9 cellular contexts compared by ENCODE assay signal in the genomic region with DNA sequence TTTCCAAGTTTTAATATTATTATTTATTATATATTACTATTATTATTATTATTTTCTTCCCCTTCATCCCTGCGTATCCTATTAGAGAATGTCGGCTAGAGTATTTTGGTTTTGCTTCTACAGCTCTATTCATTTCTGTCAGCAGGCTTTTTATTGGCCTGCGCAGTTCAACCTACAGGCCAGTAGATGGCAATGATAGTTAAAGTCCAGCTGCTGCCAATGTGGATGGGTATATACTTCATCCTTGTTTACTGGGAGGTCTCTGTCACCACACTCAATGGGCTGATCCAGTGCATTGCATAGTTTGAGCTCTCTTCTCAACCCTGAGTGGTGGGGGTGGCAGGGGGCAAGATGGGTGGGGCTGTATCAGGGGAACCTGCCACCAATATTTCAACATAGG.
DNase-seq lines count a peak whose midpoint lies in the region; ATAC-seq, FAIRE-seq and TF ChIP-seq lines count a peak whose summit lies in the region.
"Had no signal": no experiment of that assay in that cellular context is flagged by ENCODE, and none has a peak within 500 bp of the region (broad histone marks: within the 10 kb centered on the region; RNA-seq: fewer than 3 reads in every experiment).

No MANE protein-coding gene starts in this region.

- H3K4me1 Mint-ChIP-seq in GM23338 = no peaks in the 10 kb centered on the region
- H3K4me1 Mint-ChIP-seq in type B pancreatic cell (ENCODE audit: unreplicated experiment) = no peaks in the 10 kb centered on the region
- H3K4me1 Mint-ChIP-seq in activated CD8-positive, alpha-beta memory T cell treated with anti-CD3 and anti-CD28 coated beads, Interleukin-2, amount 10 ng/mL, durations not matched to agents 7 days and 5 days = no peaks in the 10 kb centered on the region

- CTCF ChIA-PET in H1 (lab: Charles Lee; ENCODE audit: partially characterized antibody) = interaction anchor here (0.7 to 1.5 kb wide), 11 partner anchors 12 to 594 kb away, joined by 3 to 5 read pairs (median 3); no protein-coding TSS in a partner anchor
- CTCF ChIA-PET in activated CD8-positive, alpha-beta memory T cell treated with anti-CD3 and anti-CD28 coated beads, Interleukin-2, amount 10 ng/mL, durations not matched to agents 7 days and 5 days (lab: Charles Lee) = no interaction called here

- peaks cover 12 to 19% of the 10 kb centered on the region in 2 experiments; a peak in 3 of 4 replicates for H3K9me3 ChIP-seq in H1 (ENCODE audit: insufficient read depth in 2 of 2, low read depth in 1 of 2, low read length in 1 of 2)

- no peak overlapping the region for H3K18ac ChIP-seq in H1 (ENCODE audit: extremely low read depth, low read length)

- POLR2A ChIA-PET in H1 (lab: Charles Lee; ENCODE audit: partially characterized antibody) = no interaction called here

- H3K9me2 ChIP-seq in GM23338 (ENCODE audit: insufficient read depth) = no peaks in the 10 kb centered on the region

- H3K79me1 ChIP-seq in H1 (ENCODE audit: low read depth, low read length) = no peaks in the 10 kb centered on the region

- no peak for TF ChIP-seq EP300 in H1 (IDR thresholded peaks at IDR 0.05; ENCODE audit: borderline replicate concordance in 1 of 2, low read depth in 2 of 2, low read length in 2 of 2)

- H3K4me2 ChIP-seq in GM23338 = no peak overlapping the region
- no peak overlapping the region for H3K4me2 ChIP-seq in H1 (ENCODE audit: insufficient read depth in 1 of 2, low read depth in 2 of 2, low read length in 2 of 2)

- H2BK5ac ChIP-seq in H1 (ENCODE audit: low read depth, low read length) = no peak overlapping the region

- no peak overlapping the region for H3K27ac Mint-ChIP-seq in GM23338
- no peak overlapping the region for H3K27ac Mint-ChIP-seq in type B pancreatic cell
- no peak overlapping the region for H3K27ac Mint-ChIP-seq in activated CD8-positive, alpha-beta memory T cell treated with anti-CD3 and anti-CD28 coated beads, Interleukin-2, amount 10 ng/mL, durations not matched to agents 7 days and 5 days

- H3K14ac ChIP-seq in H1 (ENCODE audit: insufficient read length) = no peak overlapping the region

- H3K4me3 Mint-ChIP-seq in GM23338 (no peak overlapping the region), type B pancreatic cell (no peak overlapping the region)
- H3K4me3 Mint-ChIP-seq in activated CD8-positive, alpha-beta memory T cell treated with anti-CD3 and anti-CD28 coated beads, Interleukin-2, amount 10 ng/mL, durations not matched to agents 7 days and 5 days = no peak overlapping the region

- H4K91ac ChIP-seq in H1 (replicated peaks; ENCODE audit: insufficient read length, low read length) = no peak overlapping the region

- H4K8ac ChIP-seq in H1 (ENCODE audit: extremely low read depth, insufficient read depth, low read length) = no peak overlapping the region

- TF ChIP-seq RAD21 in H1 (IDR thresholded peaks at IDR 0.05 in 1 of 2, conservative IDR thresholded peaks at IDR 0.05 in 1 of 2; ENCODE audit: low read depth in 2 of 2, low read length in 2 of 2) = peak; percentile 89

- H3K27me3 ChIP-seq in GM23338 (ENCODE audit: insufficient read depth) (no peaks in the 10 kb centered on the region), H1 (replicated peaks in 1 of 4; ENCODE audit: control insufficient read depth in 3 of 4, extremely low read depth in 1 of 4, insufficient read depth in 3 of 4, low read length in 3 of 4) (no peaks in the 10 kb centered on the region)

- H3K36me3 ChIP-seq in GM23338 (ENCODE audit: insufficient read depth) (peaks cover 8% of the 10 kb centered on the region; the same call in 1 of the 2 replicates), H1 (ENCODE audit: control insufficient read depth in 2 of 4, insufficient read depth in 4 of 4, low read length in 3 of 4) (peaks cover 0 to 4% (median 0%) of the 10 kb centered on the region in 4 experiments; a peak in 2 of 8 replicates)

- H3K27me3 Mint-ChIP-seq in GM23338 (ENCODE audit: insufficient read depth, low read depth, poor library complexity) (peaks cover 5% of the 10 kb centered on the region), type B pancreatic cell (no peaks in the 10 kb centered on the region)
- H3K27me3 Mint-ChIP-seq in activated CD8-positive, alpha-beta memory T cell treated with anti-CD3 and anti-CD28 coated beads, Interleukin-2, amount 10 ng/mL, durations not matched to agents 7 days and 5 days = no peaks in the 10 kb centered on the region

- no peak overlapping the region for H3K23ac ChIP-seq in H1 (ENCODE audit: insufficient read length)

- no peak overlapping the region for H3K4ac ChIP-seq in H1 (replicated peaks; ENCODE audit: insufficient read length, low read depth, low read length)

- no peaks in the 10 kb centered on the region for H4K20me1 ChIP-seq in GM23338 (replicated peaks; ENCODE audit: insufficient read depth)
- H4K20me1 ChIP-seq in H1 (replicated peaks in 1 of 2; ENCODE audit: control insufficient read depth in 1 of 2, insufficient read depth in 2 of 2, low read length in 2 of 2) = no peaks in the 10 kb centered on the region

- no peak overlapping the region for H4K5ac ChIP-seq in H1 (ENCODE audit: insufficient read length, low read depth, low read length)

- H2AFZ ChIP-seq in GM23338 = no peak overlapping the region
- no peak overlapping the region for H2AFZ ChIP-seq in H1 (ENCODE audit: low read length)

- H3K4me1 ChIP-seq in GM23338 (ENCODE audit: insufficient read depth) (no peaks in the 10 kb centered on the region), H1 (replicated peaks in 1 of 4; ENCODE audit: control insufficient read depth in 3 of 4, insufficient read depth in 4 of 4, low read length in 3 of 4) (no peaks in the 10 kb centered on the region)

- 47% methylated on average over 3 of the region's 3 CpGs; no CpG with 5 or more reads in 1 of the 2 experiments for WGBS in H1 (ENCODE audit: extremely low coverage in 1 of 2, insufficient coverage in 1 of 2, insufficient read length in 1 of 2, insufficient replicate concordance in 2 of 2, low coverage in 1 of 2, low lambda C conversion rate in 2 of 2, missing lambda C conversion rate in 1 of 2), 2 experiments

- H3K9me3 Mint-ChIP-seq in GM23338 = peaks cover 70% of the 10 kb centered on the region
- peaks cover 10% of the 10 kb centered on the region for H3K9me3 Mint-ChIP-seq in type B pancreatic cell
- peaks cover 12% of the 10 kb centered on the region for H3K9me3 Mint-ChIP-seq in activated CD8-positive, alpha-beta memory T cell treated with anti-CD3 and anti-CD28 coated beads, Interleukin-2, amount 10 ng/mL, durations not matched to agents 7 days and 5 days (ENCODE audit: low read depth)

- H3K79me2 ChIP-seq in GM23338 (replicated peaks; ENCODE audit: insufficient read depth) = no peaks in the 10 kb centered on the region
- no peaks in the 10 kb centered on the region for H3K79me2 ChIP-seq in H1 (ENCODE audit: control insufficient read depth in 1 of 2, insufficient read depth in 2 of 2, low read length in 2 of 2)

- no peak overlapping the region for H2BK120ac ChIP-seq in H1 (replicated peaks; ENCODE audit: low read depth, low read length)

- no peak for FAIRE-seq in H1 (lab: Jason Lieb, UNC)
- FAIRE-seq: endothelial cell of umbilical vein had no signal

- H3K56ac ChIP-seq in H1 (replicated peaks; ENCODE audit: insufficient read length, low read depth, low read length) = no peak overlapping the region

- H3K27ac ChIP-seq in C4-2B = no peak overlapping the region
- H3K27ac ChIP-seq in GM23338 (ENCODE audit: low read depth) = no peak overlapping the region
- H3K27ac ChIP-seq in H1 (ENCODE audit: low read depth, low read length) = no peak overlapping the region

- H2BK12ac ChIP-seq in H1 (ENCODE audit: low read depth, low read length) = no peak overlapping the region

- H3K9ac ChIP-seq in H1 (replicated peaks in 1 of 4; ENCODE audit: extremely low read depth in 1 of 4, low read depth in 3 of 4, low read length in 3 of 4) = no peak overlapping the region

- TF ChIP-seq CTCF in C4-2B (conservative IDR thresholded peaks at IDR 0.05) = peak; percentile 69
- TF ChIP-seq CTCF in GM23338 (conservative IDR thresholded peaks at IDR 0.05; ENCODE audit: low read depth in 2 of 2) = peak; percentile 66 to 74
- peak in 2 of 3 experiments; percentile 60 to 67; a peak in 3 of 4 replicates for TF ChIP-seq CTCF in H1 (IDR thresholded peaks at IDR 0.05; ENCODE audit: control extremely low read depth in 1 of 3, insufficient read depth in 1 of 3, low read depth in 1 of 3, low read length in 3 of 3)
- TF ChIP-seq CTCF in type B pancreatic cell (conservative IDR thresholded peaks at IDR 0.05) = peak; percentile 76

- H2BK20ac ChIP-seq in H1 (ENCODE audit: low read length) = no peak overlapping the region

- no peak for TF ChIP-seq POLR2A in H1 (IDR thresholded peaks at IDR 0.05; ENCODE audit: control extremely low read depth in 1 of 2, low read depth in 2 of 2, low read length in 2 of 2)

- no peaks in the 10 kb centered on the region for H3K23me2 ChIP-seq in H1 (ENCODE audit: low read depth, low read length)

- DNase-seq in GM23338 (ENCODE audit: low spot score) = peak; percentile 63
- DNase-seq in NCI-H2171 (lab: John Stamatoyannopoulos, UW) = peak; percentile 42
- no peak for DNase-seq in H1 (ENCODE audit: low read depth in 1 of 2, low spot score in 2 of 2)
- no peak for DNase-seq in type B pancreatic cell (ENCODE audit: extremely low spot score, unreplicated experiment)
- no peak for DNase-seq in DMS79 treated with DMSO at 0.1 percent for 48 hours (lab: John Stamatoyannopoulos, UW)
- DNase-seq in activated CD8-positive, alpha-beta memory T cell treated with anti-CD3 and anti-CD28 coated beads, Interleukin-2, amount 10 ng/mL, durations not matched to agents 7 days and 5 days = no peak
- no peak for DNase-seq in C1 segment of cervical spinal cord (lab: John Stamatoyannopoulos, UW)

- H2BK15ac ChIP-seq in H1 (ENCODE audit: low read length) = no peak overlapping the region

- H3K4me3 ChIP-seq in GM23338 (no peak overlapping the region), H1 (ENCODE audit: extremely low read depth in 1 of 4, insufficient read depth in 2 of 4, low read depth in 3 of 4, low read length in 4 of 4) (no peak overlapping the region)

- peak; percentile 68 for ATAC-seq in GM23338
- ATAC-seq in activated CD8-positive, alpha-beta memory T cell treated with anti-CD3 and anti-CD28 coated beads, Interleukin-2, amount 10 ng/mL, durations not matched to agents 7 days and 5 days = no peak

- H3K36me3 Mint-ChIP-seq in GM23338 (ENCODE audit: low read depth) (peaks cover 52% of the 10 kb centered on the region), type B pancreatic cell (peaks cover 4% of the 10 kb centered on the region)
- H3K36me3 Mint-ChIP-seq in activated CD8-positive, alpha-beta memory T cell treated with anti-CD3 and anti-CD28 coated beads, Interleukin-2, amount 10 ng/mL, durations not matched to agents 7 days and 5 days = no peaks in the 10 kb centered on the region

- no peak overlapping the region for H2AK5ac ChIP-seq in H1 (ENCODE audit: low read depth, low read length)

- H3F3A ChIP-seq in GM23338 (replicated peaks; ENCODE audit: low read depth) = no peaks in the 10 kb centered on the region

TF ChIP-seq in GM23338, 12 proteins besides CTCF, POLR2A, EP300 and RAD21 (continues in another document):
- no peak for TF ChIP-seq NANOG (IDR thresholded peaks at IDR 0.05; ENCODE audit: borderline replicate concordance)
- TF ChIP-seq EZH2phosphoT487 (IDR thresholded peaks at IDR 0.05; ENCODE audit: unreplicated experiment) = no peak

TF ChIP-seq in H1, 55 proteins besides CTCF, POLR2A, EP300 and RAD21 (continues in another document):
- TF ChIP-seq SP2 (IDR thresholded peaks at IDR 0.05; ENCODE audit: low read length) (no peak), SAP30 (IDR thresholded peaks at IDR 0.05; ENCODE audit: insufficient read depth, insufficient replicate concordance, low read length) (no peak)

Comparison
In these comparisons a context has a peak if more than half of its experiments do, and no peak if none do; other contexts are left out.
1. DNase-seq: peak in GM23338 (single experiment) and NCI-H2171 (single experiment); none in H1 (0 of 2), type B pancreatic cell (single experiment), DMS79 treated with DMSO at 0.1 percent for 48 hours (single experiment), activated CD8-positive, alpha-beta memory T cell treated with anti-CD3 and anti-CD28 coated beads, Interleukin-2, amount 10 ng/mL, durations not matched to agents 7 days and 5 days (single experiment) and C1 segment of cervical spinal cord (0 of 14).
2. Peak in every context shown above with its lines, with median percentiles within 50 percentile points of each other: CTCF ChIP-seq.